In the genomic region with DNA sequence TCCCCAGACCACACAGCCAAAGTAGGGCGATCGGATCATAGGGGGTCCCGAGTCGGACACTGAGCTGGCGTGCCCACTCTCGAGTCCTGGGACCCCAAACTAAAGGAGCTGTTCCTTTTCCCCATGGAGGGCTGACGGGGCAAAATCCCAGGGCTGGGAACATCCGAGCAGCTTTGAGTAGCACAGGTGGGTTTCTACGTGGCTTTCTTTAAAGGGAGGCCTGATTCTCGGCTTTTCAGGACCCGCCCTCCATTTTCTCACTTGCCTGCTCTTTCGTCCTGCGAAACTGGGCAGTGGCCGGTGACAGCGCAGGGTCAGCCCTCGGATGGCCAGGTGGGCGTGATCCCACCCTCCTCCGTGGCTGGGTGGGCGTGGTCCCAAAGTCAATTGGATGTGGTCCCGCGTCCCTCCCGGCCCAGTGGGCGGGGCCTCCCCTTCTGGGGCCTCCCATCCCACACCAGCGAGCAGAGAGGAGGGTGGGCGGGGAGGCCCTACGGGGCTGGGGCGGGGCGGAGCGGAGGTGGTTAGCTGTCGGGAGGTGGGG, we compare ENCODE assay signal across 1 cellular context.
TF ChIP-seq lines count a peak whose summit lies in the region.

No MANE protein-coding gene starts in this region.

TF ChIP-seq in HepG2, 621 proteins besides CTCF, POLR2A, EP300 and RAD21 (continued from another document):
- TF ChIP-seq, protein P1, sequence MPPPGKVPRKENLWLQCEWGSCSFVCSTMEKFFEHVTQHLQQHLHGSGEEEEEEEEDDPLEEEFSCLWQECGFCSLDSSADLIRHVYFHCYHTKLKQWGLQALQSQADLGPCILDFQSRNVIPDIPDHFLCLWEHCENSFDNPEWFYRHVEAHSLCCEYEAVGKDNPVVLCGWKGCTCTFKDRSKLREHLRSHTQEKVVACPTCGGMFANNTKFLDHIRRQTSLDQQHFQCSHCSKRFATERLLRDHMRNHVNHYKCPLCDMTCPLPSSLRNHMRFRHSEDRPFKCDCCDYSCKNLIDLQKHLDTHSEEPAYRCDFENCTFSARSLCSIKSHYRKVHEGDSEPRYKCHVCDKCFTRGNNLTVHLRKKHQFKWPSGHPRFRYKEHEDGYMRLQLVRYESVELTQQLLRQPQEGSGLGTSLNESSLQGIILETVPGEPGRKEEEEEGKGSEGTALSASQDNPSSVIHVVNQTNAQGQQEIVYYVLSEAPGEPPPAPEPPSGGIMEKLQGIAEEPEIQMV (CRISPR knock-in tag; IDR thresholded peaks at IDR 0.05; ENCODE audit: low read depth): no peak
- TF ChIP-seq PITX1 (CRISPR knock-in tag; IDR thresholded peaks at IDR 0.05) (no peak), ZNF282 (IDR thresholded peaks at IDR 0.05; ENCODE audit: partially characterized antibody) (no peak), SRY (CRISPR knock-in tag; IDR thresholded peaks at IDR 0.05) (no peak), FOSL1 (CRISPR knock-in tag; IDR thresholded peaks at IDR 0.05; ENCODE audit: borderline replicate concordance) (no peak), MAZ (IDR thresholded peaks at IDR 0.05; ENCODE audit: borderline replicate concordance, low read depth, low read length) (no peak), MAZ (CRISPR knock-in tag; IDR thresholded peaks at IDR 0.05; ENCODE audit: low read depth) (peak; percentile 71; the same call in 1 of the 2 replicates), DR1 (CRISPR knock-in tag; IDR thresholded peaks at IDR 0.05) (peak; percentile 74; the same call in 1 of the 2 replicates), NFYC (CRISPR knock-in tag; IDR thresholded peaks at IDR 0.05) (0 out of 2 replicates have a peak, but pooled peaks have one; percentile 38), ZNF589 (CRISPR knock-in tag; conservative IDR thresholded peaks at IDR 0.05) (no peak), ZFY (CRISPR knock-in tag; IDR thresholded peaks at IDR 0.05) (peak; percentile 18), KDM3A (CRISPR knock-in tag; IDR thresholded peaks at IDR 0.05; ENCODE audit: low read depth) (no peak), ISL2 (CRISPR knock-in tag; IDR thresholded peaks at IDR 0.05) (peak; percentile 11; the same call in 1 of the 2 replicates)
- TF ChIP-seq, protein P2, sequence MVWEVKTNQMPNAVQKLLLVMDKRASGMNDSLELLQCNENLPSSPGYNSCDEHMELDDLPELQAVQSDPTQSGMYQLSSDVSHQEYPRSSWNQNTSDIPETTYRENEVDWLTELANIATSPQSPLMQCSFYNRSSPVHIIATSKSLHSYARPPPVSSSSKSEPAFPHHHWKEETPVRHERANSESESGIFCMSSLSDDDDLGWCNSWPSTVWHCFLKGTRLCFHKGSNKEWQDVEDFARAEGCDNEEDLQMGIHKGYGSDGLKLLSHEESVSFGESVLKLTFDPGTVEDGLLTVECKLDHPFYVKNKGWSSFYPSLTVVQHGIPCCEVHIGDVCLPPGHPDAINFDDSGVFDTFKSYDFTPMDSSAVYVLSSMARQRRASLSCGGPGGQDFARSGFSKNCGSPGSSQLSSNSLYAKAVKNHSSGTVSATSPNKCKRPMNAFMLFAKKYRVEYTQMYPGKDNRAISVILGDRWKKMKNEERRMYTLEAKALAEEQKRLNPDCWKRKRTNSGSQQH (CRISPR knock-in tag; IDR thresholded peaks at IDR 0.05; ENCODE audit: low read depth): 0 out of 2 replicates have a peak, but pooled peaks have one; percentile 16
- TF ChIP-seq, protein P3, sequence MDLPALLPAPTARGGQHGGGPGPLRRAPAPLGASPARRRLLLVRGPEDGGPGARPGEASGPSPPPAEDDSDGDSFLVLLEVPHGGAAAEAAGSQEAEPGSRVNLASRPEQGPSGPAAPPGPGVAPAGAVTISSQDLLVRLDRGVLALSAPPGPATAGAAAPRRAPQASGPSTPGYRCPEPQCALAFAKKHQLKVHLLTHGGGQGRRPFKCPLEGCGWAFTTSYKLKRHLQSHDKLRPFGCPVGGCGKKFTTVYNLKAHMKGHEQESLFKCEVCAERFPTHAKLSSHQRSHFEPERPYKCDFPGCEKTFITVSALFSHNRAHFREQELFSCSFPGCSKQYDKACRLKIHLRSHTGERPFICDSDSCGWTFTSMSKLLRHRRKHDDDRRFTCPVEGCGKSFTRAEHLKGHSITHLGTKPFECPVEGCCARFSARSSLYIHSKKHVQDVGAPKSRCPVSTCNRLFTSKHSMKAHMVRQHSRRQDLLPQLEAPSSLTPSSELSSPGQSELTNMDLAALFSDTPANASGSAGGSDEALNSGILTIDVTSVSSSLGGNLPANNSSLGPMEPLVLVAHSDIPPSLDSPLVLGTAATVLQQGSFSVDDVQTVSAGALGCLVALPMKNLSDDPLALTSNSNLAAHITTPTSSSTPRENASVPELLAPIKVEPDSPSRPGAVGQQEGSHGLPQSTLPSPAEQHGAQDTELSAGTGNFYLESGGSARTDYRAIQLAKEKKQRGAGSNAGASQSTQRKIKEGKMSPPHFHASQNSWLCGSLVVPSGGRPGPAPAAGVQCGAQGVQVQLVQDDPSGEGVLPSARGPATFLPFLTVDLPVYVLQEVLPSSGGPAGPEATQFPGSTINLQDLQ (CRISPR knock-in tag; IDR thresholded peaks at IDR 0.05): no peak
- TF ChIP-seq, protein P4, sequence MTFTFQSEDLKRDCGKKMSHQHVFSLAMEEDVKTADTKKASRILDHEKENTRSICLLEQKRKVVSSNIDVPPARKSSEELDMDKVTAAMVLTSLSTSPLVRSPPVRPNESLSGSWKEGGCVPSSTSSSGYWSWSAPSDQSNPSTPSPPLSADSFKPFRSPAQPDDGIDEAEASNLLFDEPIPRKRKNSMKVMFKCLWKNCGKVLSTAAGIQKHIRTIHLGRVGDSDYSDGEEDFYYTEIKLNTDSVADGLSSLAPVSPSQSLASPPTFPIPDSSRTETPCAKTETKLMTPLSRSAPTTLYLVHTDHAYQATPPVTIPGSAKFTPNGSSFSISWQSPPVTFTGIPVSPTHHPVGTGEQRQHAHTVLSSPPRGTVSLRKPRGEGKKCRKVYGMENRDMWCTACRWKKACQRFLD (CRISPR knock-in tag; IDR thresholded peaks at IDR 0.05; ENCODE audit: borderline replicate concordance): 0 out of 2 replicates have a peak, but pooled peaks have one; percentile 2
- TF ChIP-seq, protein P5, sequence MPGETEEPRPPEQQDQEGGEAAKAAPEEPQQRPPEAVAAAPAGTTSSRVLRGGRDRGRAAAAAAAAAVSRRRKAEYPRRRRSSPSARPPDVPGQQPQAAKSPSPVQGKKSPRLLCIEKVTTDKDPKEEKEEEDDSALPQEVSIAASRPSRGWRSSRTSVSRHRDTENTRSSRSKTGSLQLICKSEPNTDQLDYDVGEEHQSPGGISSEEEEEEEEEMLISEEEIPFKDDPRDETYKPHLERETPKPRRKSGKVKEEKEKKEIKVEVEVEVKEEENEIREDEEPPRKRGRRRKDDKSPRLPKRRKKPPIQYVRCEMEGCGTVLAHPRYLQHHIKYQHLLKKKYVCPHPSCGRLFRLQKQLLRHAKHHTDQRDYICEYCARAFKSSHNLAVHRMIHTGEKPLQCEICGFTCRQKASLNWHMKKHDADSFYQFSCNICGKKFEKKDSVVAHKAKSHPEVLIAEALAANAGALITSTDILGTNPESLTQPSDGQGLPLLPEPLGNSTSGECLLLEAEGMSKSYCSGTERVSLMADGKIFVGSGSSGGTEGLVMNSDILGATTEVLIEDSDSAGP (CRISPR knock-in tag; IDR thresholded peaks at IDR 0.05; ENCODE audit: borderline replicate concordance): no peak
- TF ChIP-seq, protein P6, sequence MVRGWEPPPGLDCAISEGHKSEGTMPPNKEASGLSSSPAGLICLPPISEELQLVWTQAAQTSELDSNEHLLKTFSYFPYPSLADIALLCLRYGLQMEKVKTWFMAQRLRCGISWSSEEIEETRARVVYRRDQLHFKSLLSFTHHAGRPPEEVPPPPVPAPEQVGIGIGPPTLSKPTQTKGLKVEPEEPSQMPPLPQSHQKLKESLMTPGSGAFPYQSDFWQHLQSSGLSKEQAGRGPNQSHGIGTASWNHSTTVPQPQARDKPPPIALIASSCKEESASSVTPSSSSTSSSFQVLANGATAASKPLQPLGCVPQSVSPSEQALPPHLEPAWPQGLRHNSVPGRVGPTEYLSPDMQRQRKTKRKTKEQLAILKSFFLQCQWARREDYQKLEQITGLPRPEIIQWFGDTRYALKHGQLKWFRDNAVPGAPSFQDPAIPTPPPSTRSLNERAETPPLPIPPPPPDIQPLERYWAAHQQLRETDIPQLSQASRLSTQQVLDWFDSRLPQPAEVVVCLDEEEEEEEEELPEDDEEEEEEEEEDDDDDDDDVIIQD (CRISPR knock-in tag; IDR thresholded peaks at IDR 0.05; ENCODE audit: low read depth): 0 out of 2 replicates have a peak, but pooled peaks have one; percentile 17
- TF ChIP-seq, protein P7, sequence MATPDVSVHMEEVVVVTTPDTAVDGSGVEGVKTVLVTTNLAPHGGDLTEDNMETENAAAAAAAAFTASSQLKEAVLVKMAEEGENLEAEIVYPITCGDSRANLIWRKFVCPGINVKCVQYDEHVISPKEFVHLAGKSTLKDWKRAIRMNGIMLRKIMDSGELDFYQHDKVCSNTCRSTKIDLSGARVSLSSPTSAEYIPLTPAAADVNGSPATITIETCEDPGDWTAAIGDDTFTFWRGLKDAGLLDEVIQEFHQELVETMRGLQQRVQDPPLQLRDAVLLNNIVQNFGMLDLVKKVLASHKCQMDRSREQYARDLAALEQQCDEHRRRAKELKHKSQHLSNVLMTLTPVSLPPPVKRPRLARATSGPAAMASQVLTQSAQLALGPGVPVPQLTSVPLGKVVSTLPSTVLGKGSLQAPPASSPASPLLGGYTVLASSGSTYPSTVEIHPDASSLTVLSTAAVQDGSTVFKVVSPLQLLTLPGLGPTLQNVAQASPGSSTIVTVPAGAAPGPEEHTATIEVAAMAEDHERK (CRISPR knock-in tag; IDR thresholded peaks at IDR 0.05; ENCODE audit: low read depth): no peak
